Comparison of ENCODE assay signal across 8 cellular contexts in the genomic region with DNA sequence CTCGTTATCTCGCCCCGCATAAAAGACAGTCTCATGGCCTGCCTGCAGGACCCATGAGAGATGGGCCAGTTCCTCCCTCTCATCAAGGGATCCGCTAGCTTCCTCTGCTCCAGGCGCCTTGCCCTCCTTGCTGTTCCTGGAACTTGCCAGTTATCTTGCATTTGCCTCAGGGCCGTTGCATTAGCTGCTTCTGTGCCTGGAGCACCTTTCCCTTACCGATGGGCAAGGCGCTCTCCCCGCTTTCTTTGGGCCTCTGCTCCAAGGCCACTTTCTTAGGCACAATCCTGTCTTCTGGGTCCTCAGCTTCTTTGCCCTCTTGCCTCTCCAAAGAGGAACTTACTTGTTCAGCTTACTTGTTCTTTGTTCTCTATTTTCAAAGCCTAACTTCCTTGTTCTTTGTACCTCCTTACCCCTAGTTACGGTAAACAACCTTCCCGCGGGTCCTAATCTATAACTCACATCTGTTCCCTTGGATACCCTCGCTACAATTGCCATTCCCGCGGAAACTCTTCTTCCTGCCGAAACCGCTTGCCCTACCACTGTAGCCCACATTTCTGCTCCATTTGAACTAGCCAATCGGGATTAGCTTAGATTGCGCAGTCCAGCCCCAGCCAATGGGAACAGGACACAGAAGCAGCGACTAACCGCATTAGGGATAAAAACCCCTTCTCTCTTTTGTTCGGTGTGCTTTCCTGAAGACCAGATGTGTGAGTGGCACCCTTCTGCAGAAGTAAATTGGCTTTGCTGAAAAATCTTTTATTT.
DNase-seq lines count a peak whose midpoint lies in the region; ATAC-seq lines count a peak whose summit lies in the region.

No MANE protein-coding gene starts in this region.

- H3K79me2 ChIP-seq in ACC112 (ENCODE audit: control insufficient read depth, insufficient read depth, low read length, unreplicated experiment) = peaks cover 38% of the 10 kb centered on the region

- in situ Hi-C loops in HAP-1 (cut with MboI; ENCODE audit: low sequenced_read_pairs) = loop anchor here (25.0 kb wide), 1 partner anchor 355 kb away; a partner anchor contains a TSS

- H3K36me3 Mint-ChIP-seq in stimulated activated memory B cell treated with anti-CD40 and anti-IgM and Interleukin-4, amounts not matched to agents 10 μg/mL and 1 μg/mL and 100 μg/mL, for 72 hours = peaks cover 5% of the 10 kb centered on the region

- peaks cover 40% of the 10 kb centered on the region for H3K4me1 ChIP-seq in ACC112 (ENCODE audit: control insufficient read depth, insufficient read depth, low read length, unreplicated experiment)
- peaks cover 19% of the 10 kb centered on the region for H3K4me1 ChIP-seq in HUES48 (ENCODE audit: control insufficient read depth, insufficient read depth, low read length)
- peaks cover 8% of the 10 kb centered on the region for H3K4me1 ChIP-seq in HAP-1

- H3K9me3 Mint-ChIP-seq in stimulated activated memory B cell treated with anti-CD40 and anti-IgM and Interleukin-4, amounts not matched to agents 10 μg/mL and 1 μg/mL and 100 μg/mL, for 72 hours = no peaks in the 10 kb centered on the region

- H2AFZ ChIP-seq in ACC112 (ENCODE audit: low read length, unreplicated experiment) = no peak overlapping the region

- peak overlapping the region; percentile 25; the same call in 1 of the 2 replicates for H3K4me3 ChIP-seq in ACC112 (ENCODE audit: low read depth, low read length)
- peak overlapping the region; percentile 46 for H3K4me3 ChIP-seq in HUES48 (ENCODE audit: low read depth, low read length)
- H3K4me3 ChIP-seq in iPS-18c (ENCODE audit: insufficient read depth, low read depth, low read length) = peak overlapping the region; percentile 2; the same call in 1 of the 2 replicates
- H3K4me3 ChIP-seq in HAP-1 = no peak overlapping the region; the same call in 1 of the 2 replicates

- ATAC-seq in stimulated activated memory B cell treated with anti-CD40 and anti-IgM and Interleukin-4, amounts not matched to agents 10 μg/mL and 1 μg/mL and 100 μg/mL, for 72 hours = peak; percentile 9
- ATAC-seq in GM18868 (IDR thresholded peaks at IDR 0.05; ENCODE audit: unreplicated experiment) = no peak

- peak; percentile 60 for DNase-seq in activated CD8-positive, alpha-beta memory T cell treated with anti-CD3 and anti-CD28 coated beads for 24 hours
- no peak for DNase-seq in NK-92 treated with Interleukin-12 subunit alpha and Interleukin-12 subunit beta, amount 100 ng/mL, for 24 hours (lab: John Stamatoyannopoulos, UW)
- no peak for DNase-seq in HAP-1 (ENCODE audit: low spot score in 2 of 2)

- H3K27ac ChIP-seq in ACC112 (ENCODE audit: low read depth, low read length) (no peak overlapping the region), HUES48 (ENCODE audit: low read depth, low read length) (no peak overlapping the region)

- H3K4me3 Mint-ChIP-seq in stimulated activated memory B cell treated with anti-CD40 and anti-IgM and Interleukin-4, amounts not matched to agents 10 μg/mL and 1 μg/mL and 100 μg/mL, for 72 hours = peak overlapping the region; percentile 90

- H3K27ac Mint-ChIP-seq in stimulated activated memory B cell treated with anti-CD40 and anti-IgM and Interleukin-4, amounts not matched to agents 10 μg/mL and 1 μg/mL and 100 μg/mL, for 72 hours = peak overlapping the region; percentile 78

- no peaks in the 10 kb centered on the region for H3K27me3 ChIP-seq in ACC112 (ENCODE audit: insufficient read depth, low read length)
- no peaks in the 10 kb centered on the region for H3K27me3 ChIP-seq in HUES48 (ENCODE audit: control insufficient read depth, insufficient read depth, low read length)
- H3K27me3 ChIP-seq in HAP-1 (ENCODE audit: low read depth) = peaks cover 15% of the 10 kb centered on the region

- no peaks in the 10 kb centered on the region for H3K9me3 ChIP-seq in HUES48 (ENCODE audit: control insufficient read depth, insufficient read depth, low read length)
- no peaks in the 10 kb centered on the region for H3K9me3 ChIP-seq in iPS-18c (ENCODE audit: control insufficient read depth, insufficient read depth, low read length)
- no peaks in the 10 kb centered on the region for H3K9me3 ChIP-seq in HAP-1

- H3K9ac ChIP-seq in HUES48 (ENCODE audit: low read depth, low read length) = 0 out of 2 replicates have a peak overlapping the region, but pooled peaks have one; percentile 8

- H3K36me3 ChIP-seq in ACC112 (ENCODE audit: insufficient read depth, low read length) = peaks cover 10% of the 10 kb centered on the region; the same call in 1 of the 2 replicates
- H3K36me3 ChIP-seq in HUES48 (ENCODE audit: control insufficient read depth, insufficient read depth, low read length) = peaks cover 24% of the 10 kb centered on the region
- peaks cover 3% of the 10 kb centered on the region; the same call in 1 of the 2 replicates for H3K36me3 ChIP-seq in HAP-1 (replicated peaks)

- no peaks in the 10 kb centered on the region for H3K27me3 Mint-ChIP-seq in stimulated activated memory B cell treated with anti-CD40 and anti-IgM and Interleukin-4, amounts not matched to agents 10 μg/mL and 1 μg/mL and 100 μg/mL, for 72 hours

- H3K4me1 Mint-ChIP-seq in stimulated activated memory B cell treated with anti-CD40 and anti-IgM and Interleukin-4, amounts not matched to agents 10 μg/mL and 1 μg/mL and 100 μg/mL, for 72 hours = peaks cover 66% of the 10 kb centered on the region
